Comparison of ENCODE assay signal across 1 cellular context in the genomic region with DNA sequence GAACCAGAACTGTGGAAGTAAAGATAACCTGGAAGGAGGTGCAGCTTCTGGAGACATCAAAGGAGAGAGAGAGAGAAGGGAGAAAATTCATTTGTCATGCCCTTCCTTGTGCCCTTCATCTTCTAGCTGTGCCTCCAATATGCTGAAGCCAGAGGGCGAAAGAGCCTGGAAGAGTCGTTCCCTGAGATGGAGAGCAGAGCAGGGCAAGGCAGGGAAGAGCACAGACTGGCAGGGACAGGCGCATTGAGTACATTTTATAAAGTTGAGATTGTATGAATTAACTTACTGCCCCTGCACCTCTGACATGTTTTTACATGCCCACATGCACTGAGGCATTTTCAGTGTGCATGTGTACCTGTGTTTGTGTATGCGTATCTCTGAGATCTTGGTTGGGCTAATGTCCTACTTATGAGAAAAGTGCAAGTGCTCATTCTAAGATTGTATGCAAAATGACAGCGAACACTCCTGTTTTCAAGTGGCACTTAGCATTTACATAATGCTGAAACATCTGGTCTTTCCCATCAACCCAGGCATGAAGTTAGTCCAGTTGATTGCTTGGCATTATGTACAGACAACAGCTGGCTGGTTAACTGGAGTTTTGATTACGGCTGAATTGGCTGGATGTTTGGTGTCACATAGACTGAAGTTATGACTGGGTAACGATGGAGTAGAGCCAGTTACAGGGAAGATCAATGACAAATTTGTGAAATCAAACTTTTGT.
TF ChIP-seq lines count a peak whose summit lies in the region.

No MANE protein-coding gene starts in this region.

TF ChIP-seq in endothelial cell of umbilical vein, 7 proteins besides CTCF, POLR2A, EP300 and RAD21:
- TF ChIP-seq POLR2AphosphoS5 (IDR thresholded peaks at IDR 0.05; ENCODE audit: insufficient read depth, low read depth, low read length) (no peak), GATA2 (IDR thresholded peaks at IDR 0.05; ENCODE audit: insufficient read depth, insufficient read length, low read depth, low read length) (no peak), EZH2 (IDR thresholded peaks at IDR 0.05; ENCODE audit: borderline replicate concordance, low read depth, low read length, severe bottlenecking) (no peak), MYC (IDR thresholded peaks at IDR 0.05; ENCODE audit: low read depth, low read length) (no peak), FOS (IDR thresholded peaks at IDR 0.05; ENCODE audit: borderline replicate concordance, insufficient read depth, low read length) (no peak), JUN (IDR thresholded peaks at IDR 0.05; ENCODE audit: borderline replicate concordance, insufficient read depth, insufficient read length, low read depth) (no peak)
- TF ChIP-seq, protein P1, sequence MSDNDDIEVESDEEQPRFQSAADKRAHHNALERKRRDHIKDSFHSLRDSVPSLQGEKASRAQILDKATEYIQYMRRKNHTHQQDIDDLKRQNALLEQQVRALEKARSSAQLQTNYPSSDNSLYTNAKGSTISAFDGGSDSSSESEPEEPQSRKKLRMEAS (IDR thresholded peaks at IDR 0.05; ENCODE audit: insufficient read depth, insufficient read length), result no peak
